Comparison of ENCODE assay signal across 1 cellular context in the genomic region with DNA sequence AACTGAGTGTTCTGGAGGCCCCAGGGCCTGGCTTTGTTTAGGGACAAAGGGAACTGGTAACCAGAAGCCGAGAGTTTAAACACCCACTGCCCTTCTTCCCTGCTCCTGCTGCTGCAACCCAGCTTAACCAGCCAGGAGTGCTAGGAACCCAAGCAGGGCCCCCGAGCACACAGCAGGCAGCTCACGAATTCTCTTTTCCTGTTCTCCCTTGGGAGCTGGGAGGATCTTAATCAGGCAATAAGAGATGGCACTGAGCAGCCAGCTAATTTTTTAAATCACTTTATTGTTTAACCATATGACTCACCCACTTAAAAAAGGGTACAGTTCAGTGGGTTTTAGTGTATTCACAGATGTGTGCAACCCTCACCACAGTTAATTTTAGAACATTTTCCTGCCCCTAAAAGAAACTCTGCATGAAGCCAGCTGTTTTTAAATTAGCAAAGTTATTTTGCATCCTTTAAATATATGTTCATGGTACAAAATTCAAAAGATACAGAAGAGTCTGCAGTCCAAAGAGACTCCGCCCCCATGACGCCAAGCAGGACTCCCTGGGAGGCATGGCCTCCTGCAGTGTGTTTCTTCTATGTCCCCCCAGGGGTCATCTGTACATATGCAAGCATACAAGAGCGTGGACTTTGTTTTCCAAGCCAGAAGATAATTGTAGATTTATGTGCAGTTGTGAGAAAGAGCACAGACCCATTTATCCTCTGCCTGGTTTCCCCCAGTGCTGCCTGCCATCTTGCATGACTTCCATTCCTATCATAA.
TF ChIP-seq lines count a peak whose summit lies in the region.

No MANE protein-coding gene starts in this region.

TF ChIP-seq in HEK293, 187 proteins besides CTCF, POLR2A, EP300 and RAD21 (continued from another document):
- TF ChIP-seq ATF2 (tag by site-specific recombination; IDR thresholded peaks at IDR 0.05; ENCODE audit: low read depth), result no peak
- TF ChIP-seq ZNF548 (tag by site-specific recombination; IDR thresholded peaks at IDR 0.05), result no peak
- peak; percentile 78 for TF ChIP-seq SP7 (tag by site-specific recombination; IDR thresholded peaks at IDR 0.05)
- no peak for TF ChIP-seq ZNF473 (tag by site-specific recombination; IDR thresholded peaks at IDR 0.05)
- TF ChIP-seq ZEB2 (tag by site-specific recombination; IDR thresholded peaks at IDR 0.05), result peak; percentile 87
- no peak for TF ChIP-seq PRDM1 (tag by site-specific recombination; IDR thresholded peaks at IDR 0.05)
- no peak for TF ChIP-seq ZNF140 (tag by site-specific recombination; IDR thresholded peaks at IDR 0.05)
- no peak for TF ChIP-seq ZNF707 (tag by site-specific recombination; IDR thresholded peaks at IDR 0.05)
- TF ChIP-seq KLF10 (tag by site-specific recombination; IDR thresholded peaks at IDR 0.05), result peak; percentile 63
- TF ChIP-seq TSHZ1 (tag by site-specific recombination; IDR thresholded peaks at IDR 0.05; ENCODE audit: borderline replicate concordance), result peak; percentile 69
- TF ChIP-seq, protein P1, sequence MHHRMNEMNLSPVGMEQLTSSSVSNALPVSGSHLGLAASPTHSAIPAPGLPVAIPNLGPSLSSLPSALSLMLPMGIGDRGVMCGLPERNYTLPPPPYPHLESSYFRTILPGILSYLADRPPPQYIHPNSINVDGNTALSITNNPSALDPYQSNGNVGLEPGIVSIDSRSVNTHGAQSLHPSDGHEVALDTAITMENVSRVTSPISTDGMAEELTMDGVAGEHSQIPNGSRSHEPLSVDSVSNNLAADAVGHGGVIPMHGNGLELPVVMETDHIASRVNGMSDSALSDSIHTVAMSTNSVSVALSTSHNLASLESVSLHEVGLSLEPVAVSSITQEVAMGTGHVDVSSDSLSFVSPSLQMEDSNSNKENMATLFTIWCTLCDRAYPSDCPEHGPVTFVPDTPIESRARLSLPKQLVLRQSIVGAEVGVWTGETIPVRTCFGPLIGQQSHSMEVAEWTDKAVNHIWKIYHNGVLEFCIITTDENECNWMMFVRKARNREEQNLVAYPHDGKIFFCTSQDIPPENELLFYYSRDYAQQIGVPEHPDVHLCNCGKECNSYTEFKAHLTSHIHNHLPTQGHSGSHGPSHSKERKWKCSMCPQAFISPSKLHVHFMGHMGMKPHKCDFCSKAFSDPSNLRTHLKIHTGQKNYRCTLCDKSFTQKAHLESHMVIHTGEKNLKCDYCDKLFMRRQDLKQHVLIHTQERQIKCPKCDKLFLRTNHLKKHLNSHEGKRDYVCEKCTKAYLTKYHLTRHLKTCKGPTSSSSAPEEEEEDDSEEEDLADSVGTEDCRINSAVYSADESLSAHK (tag by site-specific recombination; IDR thresholded peaks at IDR 0.05), result 0 out of 2 replicates have a peak, but pooled peaks have one; percentile 18
